ENCODE assay signal across 17 cellular contexts in the genomic region with DNA sequence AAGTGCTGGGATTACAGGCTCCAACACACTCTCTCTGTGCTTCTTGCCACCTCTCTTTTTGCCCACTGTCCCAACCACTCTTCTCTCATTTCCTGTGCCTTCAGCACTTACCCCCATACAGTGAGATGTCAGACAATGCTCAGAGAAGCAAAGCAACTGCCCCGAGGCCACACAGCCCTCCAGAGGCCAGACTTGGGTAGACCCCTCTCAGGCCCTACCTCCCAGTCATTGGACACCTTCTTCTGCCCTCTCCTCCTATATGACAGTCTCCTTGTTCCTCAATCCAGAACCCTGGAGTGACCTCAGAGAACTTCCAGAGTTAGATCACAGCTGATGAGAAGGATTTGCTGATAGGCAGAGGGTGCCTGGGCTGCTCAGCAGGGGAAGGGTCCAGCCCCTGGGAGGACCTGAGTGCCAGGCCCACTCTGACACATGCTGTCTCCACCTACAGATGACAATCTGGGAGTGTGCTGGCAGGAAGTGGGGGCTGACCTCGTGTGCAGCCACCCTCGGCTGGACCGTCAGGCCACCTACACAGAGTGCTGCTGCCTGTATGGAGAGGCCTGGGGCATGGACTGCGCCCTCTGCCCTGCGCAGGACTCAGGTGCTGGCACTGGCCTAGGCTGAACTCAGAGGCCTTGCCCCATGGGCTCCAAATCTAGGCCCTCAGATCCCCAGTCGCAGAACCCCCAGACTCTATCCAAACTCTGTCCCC. TPM values are rescaled to one million over a fixed set of nuclear protein-coding genes. Genes with fewer than 3 reads are reported as not detected.
DNase-seq lines count a peak whose midpoint lies in the region; ATAC-seq and TF ChIP-seq lines count a peak whose summit lies in the region.
"Had no signal": no experiment of that assay in that cellular context is flagged by ENCODE, and none has a peak within 500 bp of the region (broad histone marks: within the 10 kb centered on the region; RNA-seq: fewer than 3 reads in every experiment).

No MANE protein-coding gene starts in this region.

- H3K4me3 ChIP-seq in AG04450 (ENCODE audit: low read depth, low read length) (no peak overlapping the region), mesendoderm (ENCODE audit: low read length) (no peak overlapping the region)
- no peak overlapping the region for H3K4me3 ChIP-seq in CD4-positive, CD25-positive, alpha-beta regulatory T cell (ENCODE audit: low read depth, low read length)
- H3K4me3 ChIP-seq: coronary artery, SJCRH30 had no signal

- H3K4me3 Mint-ChIP-seq in CD4-positive, CD25-positive, alpha-beta regulatory T cell, result no peak overlapping the region
- H3K4me3 Mint-ChIP-seq in activated naive CD8-positive, alpha-beta T cell, result no peak overlapping the region
- H3K4me3 Mint-ChIP-seq in activated T-cell treated with anti-CD3 and anti-CD28 coated beads, Interleukin-2, amount 50 U/mL, for 72 hours, result no peak overlapping the region
- H3K4me3 Mint-ChIP-seq: H9 had no signal

- H3K18ac ChIP-seq in mesendoderm (ENCODE audit: low read length), result no peak overlapping the region

- H3K9me3 ChIP-seq in AG04450 (ENCODE audit: control insufficient read depth, insufficient read depth, low read length), result no peaks in the 10 kb centered on the region; the same call in 1 of the 2 replicates
- no peaks in the 10 kb centered on the region for H3K9me3 ChIP-seq in CD4-positive, CD25-positive, alpha-beta regulatory T cell (ENCODE audit: control insufficient read depth in 2 of 2, low read length in 2 of 2)
- H3K9me3 ChIP-seq: SJCRH30 had no signal

- H3K23ac ChIP-seq in mesendoderm (ENCODE audit: low read length), result no peak overlapping the region

- no peaks in the 10 kb centered on the region for H3K4me1 ChIP-seq in CD4-positive, CD25-positive, alpha-beta regulatory T cell (ENCODE audit: control insufficient read depth, insufficient read depth, low read length, poor library complexity, severe bottlenecking)
- peaks cover 6% of the 10 kb centered on the region for H3K4me1 ChIP-seq in mesendoderm (ENCODE audit: control insufficient read depth, low read depth, low read length)
- H3K4me1 ChIP-seq: SJCRH30 had no signal

- peaks cover 26% of the 10 kb centered on the region for H3K36me3 Mint-ChIP-seq in CD4-positive, CD25-positive, alpha-beta regulatory T cell
- H3K36me3 Mint-ChIP-seq in activated naive CD8-positive, alpha-beta T cell, result peaks cover 17% of the 10 kb centered on the region
- H3K36me3 Mint-ChIP-seq in activated T-cell treated with anti-CD3 and anti-CD28 coated beads, Interleukin-2, amount 50 U/mL, for 72 hours (ENCODE audit: insufficient read depth in 2 of 2), result peaks cover 14 to 25% of the 10 kb centered on the region in 2 donors

- no peak overlapping the region for H2AK5ac ChIP-seq in mesendoderm (ENCODE audit: low read length)

- H3K4ac ChIP-seq in mesendoderm (ENCODE audit: low read depth, low read length), result no peak overlapping the region

- H2BK120ac ChIP-seq in mesendoderm (ENCODE audit: low read depth, low read length), result no peak overlapping the region

- H2BK5ac ChIP-seq in mesendoderm (ENCODE audit: low read length), result no peak overlapping the region

- no peak overlapping the region for H4K8ac ChIP-seq in mesendoderm (ENCODE audit: low read depth, low read length)

- no peak overlapping the region for H3K56ac ChIP-seq in mesendoderm (ENCODE audit: low read length)

- H3K4me1 Mint-ChIP-seq in CD4-positive, CD25-positive, alpha-beta regulatory T cell, result peaks cover 0 to 4% (median 2%) of the 10 kb centered on the region in 4 donors
- peaks cover 2% of the 10 kb centered on the region for H3K4me1 Mint-ChIP-seq in activated naive CD8-positive, alpha-beta T cell (ENCODE audit: low read depth)
- H3K4me1 Mint-ChIP-seq in activated T-cell treated with anti-CD3 and anti-CD28 coated beads, Interleukin-2, amount 50 U/mL, for 72 hours (ENCODE audit: low read depth), result peaks cover 13% of the 10 kb centered on the region

- no peak overlapping the region for H4K5ac ChIP-seq in mesendoderm (ENCODE audit: low read length)

- H3K79me2 ChIP-seq in mesendoderm (ENCODE audit: control insufficient read depth, insufficient read depth, low read length), result no peaks in the 10 kb centered on the region

- TF ChIP-seq CTCF in AG04450 (IDR thresholded peaks at IDR 0.05; ENCODE audit: low read depth, low read length), result no peak

- peak overlapping the region; percentile 33 to 74 (median 67) for H3K27ac Mint-ChIP-seq in CD4-positive, CD25-positive, alpha-beta regulatory T cell
- H3K27ac Mint-ChIP-seq in activated naive CD8-positive, alpha-beta T cell, result peak overlapping the region; percentile 76
- H3K27ac Mint-ChIP-seq in activated T-cell treated with anti-CD3 and anti-CD28 coated beads, Interleukin-2, amount 50 U/mL, for 72 hours, result no peak overlapping the region

- ATAC-seq in CD4-positive, CD25-positive, alpha-beta regulatory T cell (ENCODE audit: low read depth in 2 of 2), result no peak
- ATAC-seq in activated T-cell treated with anti-CD3 and anti-CD28 coated beads, Interleukin-2, amount 50 U/mL, for 72 hours (replicated peaks in 1 of 2), result no peak

- no peak overlapping the region for H3K9ac ChIP-seq in mesendoderm (ENCODE audit: low read length)

- no peak for DNase-seq in AG04450 (ENCODE audit: low read depth, low spot score)
- no peak for DNase-seq in CD4-positive, CD25-positive, alpha-beta regulatory T cell
- peak; percentile 53 for DNase-seq in mesendoderm
- DNase-seq in activated T-cell treated with anti-CD3 and anti-CD28 coated beads, Interleukin-2, amount 50 U/mL, for 72 hours, result no peak
- no peak for DNase-seq in ecto neural progenitor cell (ENCODE audit: low spot score)
- DNase-seq in stimulated activated naive CD4-positive, alpha-beta T cell treated with Interleukin-2 at 50 U/mL for 16 hours (lab: John Stamatoyannopoulos, UW), result no peak
- DNase-seq: C1 segment of cervical spinal cord; foreskin melanocyte; H9; NCI-H1092; NCI-H2107; NCI-H524 treated with DMSO at 0.1 percent for 48 hours; OCI-M1; SJCRH30; stimulated activated CD4-positive, alpha-beta T cell treated with anti-CD3 and anti-CD28 coated beads, Interleukin-2, amount 100 ng/mL, for 48 hours had no signal

- no peak overlapping the region for H2BK15ac ChIP-seq in mesendoderm (replicated peaks; ENCODE audit: low read depth)

- H3K27ac ChIP-seq in AG04450 (ENCODE audit: low read depth, low read length) (peak overlapping the region; percentile 11), mesendoderm (ENCODE audit: low read depth, low read length) (no peak overlapping the region)
- H3K27ac ChIP-seq in CD4-positive, CD25-positive, alpha-beta regulatory T cell (ENCODE audit: insufficient read depth, low read length, poor library complexity, severe bottlenecking), result no peak overlapping the region
- H3K27ac ChIP-seq: coronary artery, SJCRH30 had no signal

- H3K9me3 Mint-ChIP-seq in CD4-positive, CD25-positive, alpha-beta regulatory T cell, result peaks cover 0 to 2% (median 0%) of the 10 kb centered on the region in 7 donors
- no peaks in the 10 kb centered on the region for H3K9me3 Mint-ChIP-seq in activated naive CD8-positive, alpha-beta T cell (ENCODE audit: low read depth)
- H3K9me3 Mint-ChIP-seq in activated T-cell treated with anti-CD3 and anti-CD28 coated beads, Interleukin-2, amount 50 U/mL, for 72 hours, result no peaks in the 10 kb centered on the region

- CTCF ChIA-PET in AG04450 (lab: Charles Lee), result interaction anchor here (1.6 kb wide), 1 partner anchor 8 kb away, joined by 18 read pairs; no protein-coding TSS in a partner anchor

- H3K4me2 ChIP-seq in mesendoderm (ENCODE audit: low read length), result no peak overlapping the region

- no peaks in the 10 kb centered on the region for H3K79me1 ChIP-seq in mesendoderm (ENCODE audit: low read length)

- POLR2A ChIA-PET in AG04450 (lab: Yijun Ruan, JAX), result no interaction called here

- H3K27me3 ChIP-seq in AG04450 (ENCODE audit: control insufficient read depth, insufficient read depth, low read length) (no peaks in the 10 kb centered on the region), mesendoderm (ENCODE audit: insufficient read depth, low read length, poor library complexity) (no peaks in the 10 kb centered on the region)
- H3K27me3 ChIP-seq in CD4-positive, CD25-positive, alpha-beta regulatory T cell (ENCODE audit: control insufficient read depth, insufficient read depth, low read length), result no peaks in the 10 kb centered on the region
- H3K27me3 ChIP-seq: SJCRH30 had no signal

- WGBS in mesendoderm (ENCODE audit: extremely low coverage, insufficient coverage, low lambda C conversion rate), result no CpG with 5 or more reads among the region's 7 CpGs

- H3K27me3 Mint-ChIP-seq in CD4-positive, CD25-positive, alpha-beta regulatory T cell, result no peaks in the 10 kb centered on the region
- no peaks in the 10 kb centered on the region for H3K27me3 Mint-ChIP-seq in activated naive CD8-positive, alpha-beta T cell
- no peaks in the 10 kb centered on the region for H3K27me3 Mint-ChIP-seq in activated T-cell treated with anti-CD3 and anti-CD28 coated beads, Interleukin-2, amount 50 U/mL, for 72 hours (ENCODE audit: low read depth)

- peaks cover 13% of the 10 kb centered on the region for H3K36me3 ChIP-seq in CD4-positive, CD25-positive, alpha-beta regulatory T cell (ENCODE audit: control insufficient read depth, insufficient read depth, low read length)
- H3K36me3 ChIP-seq in mesendoderm (ENCODE audit: control insufficient read depth, insufficient read depth, low read length), result no peaks in the 10 kb centered on the region
- H3K36me3 ChIP-seq: SJCRH30 had no signal

RNA-seq across cellular contexts. Expression of gene LTBP4, which starts 24.4 kb away (rescaled TPM):
- 41.3 and 70.3 TPM in 2 replicates for polyA plus RNA-seq in AG04450 (2011; rRNA removed)
- polyA minus RNA-seq in AG04450 (2011; rRNA and poly(A)+ RNA removed), result 41.9 and 53.5 TPM in 2 replicates
- total RNA-seq in CD4-positive, CD25-positive, alpha-beta regulatory T cell, result 115 TPM
- 10 to 100 TPM; 20.7 to 32.0 (median 26.7) TPM for polyA plus RNA-seq in CD4-positive, CD25-positive, alpha-beta regulatory T cell
- polyA plus RNA-seq in mesendoderm (2013, experiment 1 of 2), result 28.7 TPM
- 28.9 TPM for polyA plus RNA-seq in mesendoderm (2013, experiment 2 of 2)
- total RNA-seq in activated T-cell treated with anti-CD3 and anti-CD28 coated beads, Interleukin-2, amount 50 U/mL, for 72 hours, result 100 to 1,000 TPM; 164 to 195 TPM

RNA-seq across cellular contexts. Expression of gene SHKBP1, which starts 48.9 kb away (rescaled TPM):
- polyA plus RNA-seq in AG04450 (2011; rRNA removed), result 42.5 and 62.7 TPM in 2 replicates
- 65.5 and 108 TPM in 2 replicates for polyA minus RNA-seq in AG04450 (2011; rRNA and poly(A)+ RNA removed)
- total RNA-seq in CD4-positive, CD25-positive, alpha-beta regulatory T cell, result 195 TPM
- polyA plus RNA-seq in CD4-positive, CD25-positive, alpha-beta regulatory T cell, result 100 to 1,000 TPM; 120 to 172 (median 151) TPM
- polyA plus RNA-seq in mesendoderm (2013, experiment 1 of 2), result 52.1 TPM
- 49.6 TPM for polyA plus RNA-seq in mesendoderm (2013, experiment 2 of 2)
- 100 to 1,000 TPM; 145 to 152 TPM for total RNA-seq in activated T-cell treated with anti-CD3 and anti-CD28 coated beads, Interleukin-2, amount 50 U/mL, for 72 hours
